In genomic region chr17:32033223-32033622, GRCh38 we compare ENCODE assay signal across 36 cellular contexts.
"Had no signal": no experiment of that assay in that cellular context is flagged by ENCODE, and none has a peak within 500 bp of the region (broad histone marks: within the 10 kb centered on the region; RNA-seq: fewer than 3 reads in every experiment).

No MANE protein-coding gene starts in this region.

- H3K36me3 ChIP-seq: breast epithelium had no signal

- H3K4me1 Mint-ChIP-seq: activated B cell treated with CpG ODN at 0.5 μM for 24 hours; activated CD4-positive, alpha-beta T cell treated with anti-CD3 and anti-CD28 coated beads, Interleukin-2, amount 10 ng/mL, durations not matched to agents 24 days and 14 days; activated T-helper 17 cell treated with anti-CD3 and anti-CD28 coated beads, Interleukin-2, amount 50 U/mL, for 72 hours had no signal

- H3K4me3 Mint-ChIP-seq: activated B cell treated with CpG ODN at 0.5 μM for 24 hours; activated CD4-positive, alpha-beta memory T cell treated with anti-CD3 and anti-CD28 coated beads for 36 hours; activated CD4-positive, alpha-beta T cell treated with anti-CD3 and anti-CD28 coated beads, Interleukin-2, amount 10 ng/mL, durations not matched to agents 24 days and 14 days; activated CD8-positive, alpha-beta T cell treated with anti-CD3 and anti-CD28 coated beads for 36 hours; activated naive CD4-positive, alpha-beta T cell treated with anti-CD3 and anti-CD28 coated beads for 36 hours; activated naive CD8-positive, alpha-beta T cell treated with anti-CD3 and anti-CD28 coated beads for 36 hours; activated T-cell treated with anti-CD3 and anti-CD28 coated beads, Interleukin-2, amount 50 U/mL, for 72 hours; activated T-helper 1 cell treated with anti-CD3 and anti-CD28 coated beads, Interleukin-12 subunit alpha, Interleukin-12 subunit beta, Interleukin-2, Interleukin-4 antibody, amounts not matched to agents 30 ng/mL and 10 ng/mL and 1 ng/mL, durations not matched to agents 14 hours and 24 hours and 36 hours; activated T-helper 17 cell treated with anti-CD3 and anti-CD28 coated beads, Interleukin-2, amount 50 U/mL, for 72 hours; T-helper 1 cell treated with Interleukin-12 subunit alpha and Interleukin-12 subunit beta and Interleukin-4 antibody, amounts not matched to agents 30 μg/mL and 1 μg/mL, for 36 hours; T-helper 2 cell treated with Interferon-gamma antibody and Interleukin-4, amounts not matched to agents 5 μg/mL and 100 μg/mL, for 36 hours had no signal

- H3K4me1 ChIP-seq: adrenal gland, body of pancreas, breast epithelium had no signal

- FAIRE-seq: astrocyte, TTC549 had no signal

- H3K27ac Mint-ChIP-seq: activated B cell treated with CpG ODN at 0.5 μM for 24 hours; activated CD4-positive, alpha-beta memory T cell treated with anti-CD3 and anti-CD28 coated beads for 36 hours; activated CD4-positive, alpha-beta T cell treated with anti-CD3 and anti-CD28 coated beads, Interleukin-2, amount 10 ng/mL, durations not matched to agents 24 days and 14 days; activated CD8-positive, alpha-beta T cell treated with anti-CD3 and anti-CD28 coated beads for 36 hours; activated naive CD4-positive, alpha-beta T cell treated with anti-CD3 and anti-CD28 coated beads for 36 hours; activated naive CD4-positive, alpha-beta T cell treated with anti-CD3 and anti-CD28 coated beads, Interleukin-2, amount 50 U/mL, for 72 hours; activated naive CD8-positive, alpha-beta T cell treated with anti-CD3 and anti-CD28 coated beads for 36 hours; activated T-cell treated with anti-CD3 and anti-CD28 coated beads, Interleukin-2, amount 50 U/mL, for 72 hours; activated T-helper 1 cell treated with anti-CD3 and anti-CD28 coated beads, Interleukin-12 subunit alpha, Interleukin-12 subunit beta, Interleukin-2, Interleukin-4 antibody, amounts not matched to agents 30 ng/mL and 10 ng/mL and 1 ng/mL, durations not matched to agents 14 hours and 24 hours and 36 hours; activated T-helper 17 cell treated with anti-CD3 and anti-CD28 coated beads, Interleukin-2, amount 50 U/mL, for 72 hours; T-helper 1 cell treated with Interleukin-12 subunit alpha and Interleukin-12 subunit beta and Interleukin-4 antibody, amounts not matched to agents 30 μg/mL and 1 μg/mL, for 36 hours; T-helper 2 cell treated with Interferon-gamma antibody and Interleukin-4, amounts not matched to agents 5 μg/mL and 100 μg/mL, for 36 hours had no signal

- H3K9me3 Mint-ChIP-seq: activated B cell treated with CpG ODN at 0.5 μM for 24 hours; activated CD4-positive, alpha-beta memory T cell treated with anti-CD3 and anti-CD28 coated beads for 36 hours; activated CD4-positive, alpha-beta T cell treated with anti-CD3 and anti-CD28 coated beads, Interleukin-2, amount 10 ng/mL, durations not matched to agents 24 days and 14 days; activated CD8-positive, alpha-beta T cell treated with anti-CD3 and anti-CD28 coated beads for 36 hours; activated naive CD4-positive, alpha-beta T cell treated with anti-CD3 and anti-CD28 coated beads for 36 hours; activated naive CD4-positive, alpha-beta T cell treated with anti-CD3 and anti-CD28 coated beads, Interleukin-2, amount 50 U/mL, for 72 hours; activated naive CD8-positive, alpha-beta T cell treated with anti-CD3 and anti-CD28 coated beads for 36 hours; activated T-cell treated with anti-CD3 and anti-CD28 coated beads, Interleukin-2, amount 50 U/mL, for 72 hours; activated T-helper 1 cell treated with anti-CD3 and anti-CD28 coated beads, Interleukin-12 subunit alpha, Interleukin-12 subunit beta, Interleukin-2, Interleukin-4 antibody, amounts not matched to agents 30 ng/mL and 10 ng/mL and 1 ng/mL, durations not matched to agents 14 hours and 24 hours and 36 hours; activated T-helper 17 cell treated with anti-CD3 and anti-CD28 coated beads, Interleukin-2, amount 50 U/mL, for 72 hours; T-helper 1 cell treated with Interleukin-12 subunit alpha and Interleukin-12 subunit beta and Interleukin-4 antibody, amounts not matched to agents 30 μg/mL and 1 μg/mL, for 36 hours; T-helper 2 cell treated with Interferon-gamma antibody and Interleukin-4, amounts not matched to agents 5 μg/mL and 100 μg/mL, for 36 hours had no signal

- H3K27ac ChIP-seq: adrenal gland, body of pancreas, brain microvascular endothelial cell, breast epithelium, VCaP had no signal

- H3K4me3 ChIP-seq: adrenal gland, body of pancreas, breast epithelium had no signal

- H3K27me3 Mint-ChIP-seq: activated B cell treated with CpG ODN at 0.5 μM for 24 hours; activated CD4-positive, alpha-beta memory T cell treated with anti-CD3 and anti-CD28 coated beads for 36 hours; activated CD4-positive, alpha-beta T cell treated with anti-CD3 and anti-CD28 coated beads, Interleukin-2, amount 10 ng/mL, durations not matched to agents 24 days and 14 days; activated CD8-positive, alpha-beta T cell treated with anti-CD3 and anti-CD28 coated beads for 36 hours; activated naive CD8-positive, alpha-beta T cell treated with anti-CD3 and anti-CD28 coated beads for 36 hours; activated T-helper 17 cell treated with anti-CD3 and anti-CD28 coated beads, Interleukin-2, amount 50 U/mL, for 72 hours had no signal

- H3K27me3 ChIP-seq: adrenal gland, body of pancreas, brain microvascular endothelial cell, breast epithelium had no signal

- DNase-seq: activated B cell treated with CpG ODN at 0.5 μM for 24 hours; activated CD4-positive, alpha-beta memory T cell treated with anti-CD3 and anti-CD28 coated beads for 36 hours; activated CD4-positive, alpha-beta T cell treated with anti-CD3 and anti-CD28 coated beads for 4 hours; activated CD4-positive, alpha-beta T cell treated with anti-CD3 and anti-CD28 coated beads, Interleukin-2, amount 10 ng/mL, durations not matched to agents 24 days and 14 days; activated CD4-positive, alpha-beta T cell treated with anti-CD3 and anti-CD28 coated beads, Interleukin-2, amount 50 U/mL, for 1 hour; activated CD4-positive, alpha-beta T cell treated with anti-CD3 and anti-CD28 coated beads, Interleukin-2, amount 50 U/mL, for 4 hours; activated CD4-positive, CD25-positive, alpha-beta regulatory T cell treated with anti-CD3 and anti-CD28 coated beads, Interleukin-2, amount 50 U/mL, for 72 hours; activated CD8-positive, alpha-beta memory T cell treated with anti-CD3 and anti-CD28 coated beads, Interleukin-2, amount 50 U/mL, for 4 hours; activated effector memory CD4-positive, alpha-beta T cell treated with anti-CD3 and anti-CD28 coated beads, Interleukin-2, amount 50 U/mL, for 16 hours; activated gamma-delta T cell treated with Interleukin-2 at 50 U/mL for 16 hours; activated naive CD4-positive, alpha-beta T cell; activated naive CD4-positive, alpha-beta T cell treated with anti-CD3 and anti-CD28 coated beads for 36 hours; activated naive CD4-positive, alpha-beta T cell treated with anti-CD3 and anti-CD28 coated beads, Interleukin-2, amount 50 U/mL, for 16 hours; activated naive CD8-positive, alpha-beta T cell treated with anti-CD3 and anti-CD28 coated beads for 36 hours; activated T-cell treated with anti-CD3 and anti-CD28 coated beads for 4 hours; activated T-cell treated with anti-CD3 and anti-CD28 coated beads, Interleukin-2, amount 50 U/mL, for 1 hour; activated T-cell treated with anti-CD3 and anti-CD28 coated beads, Interleukin-2, amount 50 U/mL, for 72 hours; adrenal gland; amniotic stem cell; aorta; body of pancreas; brain microvascular endothelial cell; central memory CD4-positive, alpha-beta T cell; T-helper 1 cell; T-helper 2 cell; T-helper 9 cell had no signal

- ATAC-seq: activated naive CD4-positive, alpha-beta T cell treated with anti-CD3 and anti-CD28 coated beads, Interleukin-2, amount 50 U/mL, for 72 hours; activated T-cell treated with anti-CD3 and anti-CD28 coated beads, Interleukin-2, amount 50 U/mL, for 72 hours; body of pancreas had no signal

- H3K9me3 ChIP-seq: adrenal gland, body of pancreas, breast epithelium had no signal
